In the genomic region with DNA sequence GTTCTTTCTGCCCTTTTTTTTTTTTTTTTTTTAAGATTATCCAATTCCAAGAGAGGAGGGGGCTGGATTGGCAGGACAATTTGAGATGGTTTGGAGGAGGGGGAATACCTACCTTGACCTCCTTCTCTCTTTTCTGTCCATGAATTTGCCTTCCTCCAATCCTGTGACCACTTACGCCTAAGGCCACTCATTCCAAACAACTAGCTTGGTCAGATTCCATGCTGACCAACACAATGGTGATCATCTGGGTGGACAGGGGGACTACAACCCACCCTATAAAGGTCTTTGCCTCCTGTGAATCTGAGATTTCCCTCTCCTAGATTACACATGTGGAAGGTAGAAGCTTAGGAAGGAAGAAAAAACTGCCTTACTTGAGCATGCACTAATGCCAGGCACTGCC, we compare ENCODE assay signal across 18 cellular contexts. TPM values are rescaled to one million over a fixed set of nuclear protein-coding genes. Genes with fewer than 3 reads are reported as not detected.
DNase-seq lines count a peak whose midpoint lies in the region; ATAC-seq and TF ChIP-seq lines count a peak whose summit lies in the region.
"Had no signal": no experiment of that assay in that cellular context is flagged by ENCODE, and none has a peak within 500 bp of the region (broad histone marks: within the 10 kb centered on the region; RNA-seq: fewer than 3 reads in every experiment).

No MANE protein-coding gene starts in this region.

- H3K27ac ChIP-seq in dorsolateral prefrontal cortex (peak overlapping the region in 32 of 59 donors; percentile 94 to 100 (median 99)), upper lobe of left lung (peak overlapping the region in 3 of 4 donors; percentile 94 to 99 (median 98))
- H3K27ac ChIP-seq: A549, foreskin keratinocyte had no signal

- TF ChIP-seq CTCF in dorsolateral prefrontal cortex (IDR thresholded peaks at IDR 0.05 in 54 of 56, conservative IDR thresholded peaks at IDR 0.05 in 2 of 56; ENCODE audit: low read depth in 1 of 56, partially characterized antibody in 56 of 56) (no peak), upper lobe of left lung (IDR thresholded peaks at IDR 0.05) (no peak)

- no peaks in the 10 kb centered on the region for H3K27me3 Mint-ChIP-seq in activated naive CD8-positive, alpha-beta T cell
- no peaks in the 10 kb centered on the region for H3K27me3 Mint-ChIP-seq in activated naive CD8-positive, alpha-beta T cell treated with anti-CD3 and anti-CD28 coated beads, Interleukin-2, amount 50 U/mL, for 24 hours
- H3K27me3 Mint-ChIP-seq in naive thymus-derived CD8-positive, alpha-beta T cell, result no peaks in the 10 kb centered on the region
- H3K27me3 Mint-ChIP-seq: stimulated activated naive B cell treated with anti-CD40 and anti-IgM and Interleukin-4, amounts not matched to agents 10 μg/mL and 1 μg/mL and 100 μg/mL, for 72 hours had no signal

- TF ChIP-seq POLR2A in upper lobe of left lung (IDR thresholded peaks at IDR 0.05), result no peak

- no peaks in the 10 kb centered on the region for H3K9me3 Mint-ChIP-seq in activated naive CD8-positive, alpha-beta T cell (ENCODE audit: low read depth)
- no peaks in the 10 kb centered on the region for H3K9me3 Mint-ChIP-seq in activated naive CD8-positive, alpha-beta T cell treated with anti-CD3 and anti-CD28 coated beads, Interleukin-2, amount 50 U/mL, for 24 hours
- H3K9me3 Mint-ChIP-seq in naive thymus-derived CD8-positive, alpha-beta T cell, result no peaks in the 10 kb centered on the region
- H3K9me3 Mint-ChIP-seq: stimulated activated naive B cell treated with anti-CD40 and anti-IgM and Interleukin-4, amounts not matched to agents 10 μg/mL and 1 μg/mL and 100 μg/mL, for 72 hours had no signal

- H3K36me3 Mint-ChIP-seq in activated naive CD8-positive, alpha-beta T cell, result no peaks in the 10 kb centered on the region
- peaks cover 2% of the 10 kb centered on the region for H3K36me3 Mint-ChIP-seq in activated naive CD8-positive, alpha-beta T cell treated with anti-CD3 and anti-CD28 coated beads, Interleukin-2, amount 50 U/mL, for 24 hours (ENCODE audit: low read depth)
- no peaks in the 10 kb centered on the region for H3K36me3 Mint-ChIP-seq in naive thymus-derived CD8-positive, alpha-beta T cell
- H3K36me3 Mint-ChIP-seq: stimulated activated naive B cell treated with anti-CD40 and anti-IgM and Interleukin-4, amounts not matched to agents 10 μg/mL and 1 μg/mL and 100 μg/mL, for 72 hours had no signal

- H3K27ac Mint-ChIP-seq in activated naive CD8-positive, alpha-beta T cell, result peak overlapping the region; percentile 38
- H3K27ac Mint-ChIP-seq in activated naive CD8-positive, alpha-beta T cell treated with anti-CD3 and anti-CD28 coated beads, Interleukin-2, amount 50 U/mL, for 24 hours, result no peak overlapping the region
- peak overlapping the region in 8 of 10 donors; percentile 40 to 99 (median 98) for H3K27ac Mint-ChIP-seq in naive thymus-derived CD8-positive, alpha-beta T cell

- 100% methylated on average over 1 of the region's 1 CpG for WGBS in upper lobe of left lung, 2 donors

- H3K27me3 ChIP-seq in dorsolateral prefrontal cortex (no peaks in the 10 kb centered on the region), upper lobe of left lung (no peaks in the 10 kb centered on the region)
- H3K27me3 ChIP-seq: foreskin keratinocyte had no signal

- no peak for DNase-seq in activated naive CD8-positive, alpha-beta T cell treated with anti-CD3 and anti-CD28 coated beads, Interleukin-2, amount 50 U/mL, for 24 hours
- DNase-seq in dorsolateral prefrontal cortex, result no peak
- no peak for DNase-seq in naive thymus-derived CD8-positive, alpha-beta T cell
- no peak for DNase-seq in upper lobe of left lung
- no peak for DNase-seq in G401 (ENCODE audit: low spot score)
- no peak for DNase-seq in NCI-H2107 (lab: John Stamatoyannopoulos, UW)
- DNase-seq: effector CD4-positive, alpha-beta T cell; foreskin keratinocyte; NCI-H1417; NCI-H510A; stimulated activated CD4-positive, alpha-beta T cell treated with anti-CD3 and anti-CD28 coated beads, Interleukin-4, amount 100 ng/mL, for 24 hours; stimulated activated naive B cell treated with anti-CD40 and anti-IgM and Interleukin-4, amounts not matched to agents 10 μg/mL and 1 μg/mL and 100 μg/mL, for 72 hours; T-helper 1 cell had no signal

- H3K4me3 ChIP-seq in dorsolateral prefrontal cortex (no peak overlapping the region), upper lobe of left lung (no peak overlapping the region)
- H3K4me3 ChIP-seq: A549, K562 had no signal

- no peak for TF ChIP-seq EP300 in upper lobe of left lung (IDR thresholded peaks at IDR 0.05)

- H3K4me1 ChIP-seq in upper lobe of left lung, result peaks cover 29 to 34% (median 32%) of the 10 kb centered on the region in 4 donors

- H3K9me3 ChIP-seq in upper lobe of left lung, result no peaks in the 10 kb centered on the region
- H3K9me3 ChIP-seq: A549 had no signal

- intact Hi-C loops in dorsolateral prefrontal cortex (cut with DNase I), result no loop called here

- POLR2A ChIA-PET in naive thymus-derived CD8-positive, alpha-beta T cell (lab: Charles Lee), result interaction anchor here (0.7 to 2.8 kb wide), 6 partner anchors 10 to 357 kb away, joined by 3 to 32 read pairs (median 4); partner anchors contain the start of genes NOLC1, NPM3, OGA and PPRC1

- no peaks in the 10 kb centered on the region for H3K36me3 ChIP-seq in upper lobe of left lung

- in situ Hi-C loops in G401 (cut with HindIII; ENCODE audit: low sequenced_read_pairs), result no loop called here

- ATAC-seq in activated naive CD8-positive, alpha-beta T cell treated with anti-CD3 and anti-CD28 coated beads, Interleukin-2, amount 50 U/mL, for 24 hours, result no peak
- ATAC-seq in naive thymus-derived CD8-positive, alpha-beta T cell, result no peak
- ATAC-seq in upper lobe of left lung (ENCODE audit: low FRiP score in 2 of 2) (no peak), GM18520 (IDR thresholded peaks at IDR 0.05; ENCODE audit: unreplicated experiment) (no peak)
- ATAC-seq: A549; foreskin keratinocyte; K562; left lobe of liver; stimulated activated naive B cell treated with anti-CD40 and anti-IgM and Interleukin-4, amounts not matched to agents 10 μg/mL and 1 μg/mL and 100 μg/mL, for 72 hours had no signal

- H3K4me1 Mint-ChIP-seq in activated naive CD8-positive, alpha-beta T cell (ENCODE audit: low read depth), result peaks cover 30% of the 10 kb centered on the region
- H3K4me1 Mint-ChIP-seq in activated naive CD8-positive, alpha-beta T cell treated with anti-CD3 and anti-CD28 coated beads, Interleukin-2, amount 50 U/mL, for 24 hours, result peaks cover 31% of the 10 kb centered on the region
- peaks cover 25 to 44% (median 37%) of the 10 kb centered on the region in 4 donors for H3K4me1 Mint-ChIP-seq in naive thymus-derived CD8-positive, alpha-beta T cell

- H3K4me3 Mint-ChIP-seq in activated naive CD8-positive, alpha-beta T cell, result no peak overlapping the region
- no peak overlapping the region for H3K4me3 Mint-ChIP-seq in activated naive CD8-positive, alpha-beta T cell treated with anti-CD3 and anti-CD28 coated beads, Interleukin-2, amount 50 U/mL, for 24 hours
- peak overlapping the region in 3 of 10 donors; percentile 7 to 46 (median 24) for H3K4me3 Mint-ChIP-seq in naive thymus-derived CD8-positive, alpha-beta T cell

RNA-seq across cellular contexts. Expression of gene LDB1, which starts 2.3 kb away (rescaled TPM):
- total RNA-seq in dorsolateral prefrontal cortex (100 to 1,000 TPM in 9 of 120 experiments, 10 to 100 TPM in 111; 51.3 to 110 (median 80.0) TPM), upper lobe of left lung (100 to 1,000 TPM in 1 of 6 donors, 10 to 100 TPM in 5; 31.5 to 243 (median 54.9) TPM)
- total RNA-seq in naive thymus-derived CD8-positive, alpha-beta T cell, result 100 to 1,000 TPM; 149 to 156 TPM
- 10 to 100 TPM; 29.2 to 45.1 (median 40.7) TPM for polyA plus RNA-seq in naive thymus-derived CD8-positive, alpha-beta T cell
- total RNA-seq in G401 (2014; rRNA removed; shearing (Covaris generic)), result 59.7 and 62.5 TPM in 2 replicates

RNA-seq across cellular contexts. Expression of gene PPRC1, which starts 10.4 kb away (rescaled TPM):
- total RNA-seq in dorsolateral prefrontal cortex (10 to 100 TPM; 14.6 to 34.0 (median 20.9) TPM), upper lobe of left lung (10 to 100 TPM; 29.3 to 57.6 (median 40.3) TPM)
- 10 to 100 TPM; 42.4 to 45.1 TPM for total RNA-seq in naive thymus-derived CD8-positive, alpha-beta T cell
- 10 to 100 TPM in 2 of 3 donors, 1 to 10 TPM in 1; 6.2 to 23.7 (median 13.5) TPM for polyA plus RNA-seq in naive thymus-derived CD8-positive, alpha-beta T cell
- total RNA-seq in G401 (2014; rRNA removed; shearing (Covaris generic)), result 3.8 and 7.0 TPM in 2 replicates

RNA-seq across cellular contexts. Expression of gene NOLC1, which starts 29.7 kb away (rescaled TPM):
- total RNA-seq in dorsolateral prefrontal cortex (10 to 100 TPM; 41.2 to 90.6 (median 65.3) TPM), upper lobe of left lung (10 to 100 TPM; 21.4 to 72.8 (median 44.3) TPM)
- total RNA-seq in naive thymus-derived CD8-positive, alpha-beta T cell, result 10 to 100 TPM; 64.0 to 71.2 TPM
- 10 to 100 TPM; 44.1 to 87.9 (median 74.0) TPM for polyA plus RNA-seq in naive thymus-derived CD8-positive, alpha-beta T cell
- total RNA-seq in G401 (2014; rRNA removed; shearing (Covaris generic)), result 137 and 202 TPM in 2 replicates

RNA-seq across cellular contexts. Expression of gene HPS6, which starts 57.3 kb away (rescaled TPM):
- total RNA-seq in dorsolateral prefrontal cortex, result 10 to 100 TPM in 118 of 120 experiments, 1 to 10 TPM in 2; 8.7 to 18.4 (median 13.9) TPM
- total RNA-seq in naive thymus-derived CD8-positive, alpha-beta T cell, result 10 to 100 TPM; 21.2 to 22.0 TPM
- 10 to 100 TPM; 14.6 to 22.0 (median 16.8) TPM for polyA plus RNA-seq in naive thymus-derived CD8-positive, alpha-beta T cell
- 10 to 100 TPM; 20.2 to 39.2 (median 30.1) TPM for total RNA-seq in upper lobe of left lung
- 55.3 and 71.9 TPM in 2 replicates for total RNA-seq in G401 (2014; rRNA removed; shearing (Covaris generic))
